1 cellular context compared by ENCODE assay signal in the genomic region with DNA sequence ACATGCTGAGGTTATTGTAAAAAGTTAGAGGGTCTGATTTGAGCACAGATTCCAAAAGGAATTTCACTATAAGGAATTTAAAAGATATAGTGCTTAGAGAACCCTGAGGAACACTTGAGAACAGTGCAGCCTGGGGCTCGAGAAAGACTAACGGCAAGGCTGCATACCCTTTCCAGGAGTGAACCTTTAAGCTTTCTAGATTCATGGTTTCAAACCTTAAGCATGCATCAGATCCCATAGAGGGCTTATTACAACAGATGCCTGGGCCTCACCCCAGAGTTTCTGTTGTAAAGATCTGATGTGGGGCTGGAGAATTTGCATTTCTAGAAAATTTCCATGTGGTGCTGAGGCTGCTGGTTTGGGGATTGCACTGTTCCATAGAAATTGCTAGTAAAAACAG.
TF ChIP-seq lines count a peak whose summit lies in the region.

No MANE protein-coding gene starts in this region.

TF ChIP-seq in GM12878, 131 proteins besides CTCF, POLR2A, EP300 and RAD21 (continued from another document):
- TF ChIP-seq USF1 (IDR thresholded peaks at IDR 0.05; ENCODE audit: borderline replicate concordance, extremely low read length, insufficient read depth, low read depth, low read length): no peak
- no peak for TF ChIP-seq TAF1 (IDR thresholded peaks at IDR 0.05; ENCODE audit: borderline replicate concordance, low read depth, low read length)
- TF ChIP-seq ZNF24 (IDR thresholded peaks at IDR 0.05): no peak
- TF ChIP-seq REST (IDR thresholded peaks at IDR 0.05; ENCODE audit: low read depth, low read length): no peak
- TF ChIP-seq NR2C1 (IDR thresholded peaks at IDR 0.05): no peak
- TF ChIP-seq ZNF622 (IDR thresholded peaks at IDR 0.05): no peak
- no peak for TF ChIP-seq E4F1 (IDR thresholded peaks at IDR 0.05; ENCODE audit: borderline replicate concordance, partially characterized antibody)
- TF ChIP-seq, protein P1, sequence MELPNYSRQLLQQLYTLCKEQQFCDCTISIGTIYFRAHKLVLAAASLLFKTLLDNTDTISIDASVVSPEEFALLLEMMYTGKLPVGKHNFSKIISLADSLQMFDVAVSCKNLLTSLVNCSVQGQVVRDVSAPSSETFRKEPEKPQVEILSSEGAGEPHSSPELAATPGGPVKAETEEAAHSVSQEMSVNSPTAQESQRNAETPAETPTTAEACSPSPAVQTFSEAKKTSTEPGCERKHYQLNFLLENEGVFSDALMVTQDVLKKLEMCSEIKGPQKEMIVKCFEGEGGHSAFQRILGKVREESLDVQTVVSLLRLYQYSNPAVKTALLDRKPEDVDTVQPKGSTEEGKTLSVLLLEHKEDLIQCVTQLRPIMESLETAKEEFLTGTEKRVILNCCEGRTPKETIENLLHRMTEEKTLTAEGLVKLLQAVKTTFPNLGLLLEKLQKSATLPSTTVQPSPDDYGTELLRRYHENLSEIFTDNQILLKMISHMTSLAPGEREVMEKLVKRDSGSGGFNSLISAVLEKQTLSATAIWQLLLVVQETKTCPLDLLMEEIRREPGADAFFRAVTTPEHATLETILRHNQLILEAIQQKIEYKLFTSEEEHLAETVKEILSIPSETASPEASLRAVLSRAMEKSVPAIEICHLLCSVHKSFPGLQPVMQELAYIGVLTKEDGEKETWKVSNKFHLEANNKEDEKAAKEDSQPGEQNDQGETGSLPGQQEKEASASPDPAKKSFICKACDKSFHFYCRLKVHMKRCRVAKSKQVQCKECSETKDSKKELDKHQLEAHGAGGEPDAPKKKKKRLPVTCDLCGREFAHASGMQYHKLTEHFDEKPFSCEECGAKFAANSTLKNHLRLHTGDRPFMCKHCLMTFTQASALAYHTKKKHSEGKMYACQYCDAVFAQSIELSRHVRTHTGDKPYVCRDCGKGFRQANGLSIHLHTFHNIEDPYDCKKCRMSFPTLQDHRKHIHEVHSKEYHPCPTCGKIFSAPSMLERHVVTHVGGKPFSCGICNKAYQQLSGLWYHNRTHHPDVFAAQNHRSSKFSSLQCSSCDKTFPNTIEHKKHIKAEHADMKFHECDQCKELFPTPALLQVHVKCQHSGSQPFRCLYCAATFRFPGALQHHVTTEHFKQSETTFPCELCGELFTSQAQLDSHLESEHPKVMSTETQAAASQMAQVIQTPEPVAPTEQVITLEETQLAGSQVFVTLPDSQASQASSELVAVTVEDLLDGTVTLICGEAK (IDR thresholded peaks at IDR 0.05; ENCODE audit: borderline replicate concordance): no peak
